In genomic region chr20:61251529-61252393, GRCh38 we compare ENCODE assay signal across 9 cellular contexts. TPM values are rescaled to one million over a fixed set of nuclear protein-coding genes. Genes with fewer than 3 reads are reported as not detected.
A peak's percentile ranks its signal among the peaks of the same experiment; 100 is the strongest.
DNase-seq lines count a peak whose midpoint lies in the region; ATAC-seq, FAIRE-seq and TF ChIP-seq lines count a peak whose summit lies in the region.
"Had no signal": no experiment of that assay in that cellular context is flagged by ENCODE, and none has a peak within 500 bp of the region (broad histone marks: within the 10 kb centered on the region; RNA-seq: fewer than 3 reads in every experiment).

Gene CDH4, plus strand, starts transcription at chr20:61252261.

- H3K27ac ChIP-seq in A549 (peak within 1 kb of the TSS; percentile 71 to 95), left lung (no peak within 1 kb of the TSS)

- WGBS in A549 (ENCODE audit: missing lambda C conversion rate) = 12% methylated on average over 35 of the region's 78 CpGs

- H3K9me3 Mint-ChIP-seq in HFFc6 (no peaks in the 10 kb centered on the region), Caco-2 (ENCODE audit: unreplicated experiment) (peaks cover 2% of the 10 kb centered on the region)

- BruUV-seq in Caco-2 (replicated peaks; lab: Mats Ljungman, UMichigan) = no TSS peak

- POLR2A ChIA-PET in A549 (lab: Yijun Ruan, JAX) (interaction anchor here (1.2 to 2.4 kb wide), 2 partner anchors 66 to 133 kb away, joined by 7 to 20 read pairs; no protein-coding TSS in a partner anchor), Caco-2 (lab: Charles Lee) (no interaction called here)

- H3K27me3 ChIP-seq in left lung (peaks cover 44 to 96% of the 10 kb centered on the region in 2 donors), Caco-2 (replicated peaks; ENCODE audit: control insufficient read depth, insufficient read depth, low read length) (no peaks in the 10 kb centered on the region)

- H3K4me3 ChIP-seq in A549 (peak within 1 kb of the TSS; percentile 76), cardiac fibroblast (replicated peaks in 1 of 2; ENCODE audit: low read depth in 2 of 2, low read length in 2 of 2) (peak within 1 kb of the TSS; percentile 13 to 51), left lung (peak within 1 kb of the TSS; percentile 11 to 13), Caco-2 (ENCODE audit: low read depth, low read length) (no peak within 1 kb of the TSS)

- TF ChIP-seq CTCF in A549 (IDR thresholded peaks at IDR 0.05) (no peak), HFFc6 (IDR thresholded peaks at IDR 0.05) (no peak), cardiac fibroblast (IDR thresholded peaks at IDR 0.05; ENCODE audit: low read depth, low read length) (no peak), left lung (IDR thresholded peaks at IDR 0.05) (no peak), Caco-2 (IDR thresholded peaks at IDR 0.05; ENCODE audit: insufficient read depth in 1 of 2, low read depth in 1 of 2, low read length in 1 of 2, severe bottlenecking in 1 of 2, unreplicated experiment in 1 of 2) (no peak)

- H3K36me3 Mint-ChIP-seq in HFFc6 (ENCODE audit: low read depth) (peaks cover 4% of the 10 kb centered on the region), Caco-2 (ENCODE audit: insufficient read depth, unreplicated experiment) (peaks cover 5% of the 10 kb centered on the region)

- H3K4me1 Mint-ChIP-seq in HFFc6 (ENCODE audit: low read depth) (peaks cover 22% of the 10 kb centered on the region), Caco-2 (ENCODE audit: low read depth, unreplicated experiment) (no peaks in the 10 kb centered on the region)

- H3K4me2 ChIP-seq in A549 = peak within 1 kb of the TSS; percentile 76

- TF ChIP-seq POLR2A in A549 (IDR thresholded peaks at IDR 0.05; ENCODE audit: low read length) = peak; percentile 74

- peak; percentile 41 to 45 for DNase-seq in A549 (ENCODE audit: low read depth in 1 of 2, low spot score in 1 of 2)
- DNase-seq in HFFc6 = no peak
- no peak for DNase-seq in cardiac fibroblast (ENCODE audit: low read depth in 2 of 2)
- no peak for DNase-seq in left lung
- no peak for DNase-seq in COR-L47 (lab: John Stamatoyannopoulos, UW)
- DNase-seq in Kasumi-1 (lab: John Stamatoyannopoulos, UW) = no peak
- no peak for DNase-seq in Caco-2
- DNase-seq: KG1 had no signal

- ATAC-seq in A549 (peak; percentile 73 to 76), left lung (peak; percentile 74), HG03520 (IDR thresholded peaks at IDR 0.05; ENCODE audit: unreplicated experiment) (no peak)

- H3K36me3 ChIP-seq in left lung (no peaks in the 10 kb centered on the region), Caco-2 (ENCODE audit: control insufficient read depth, insufficient read depth, low read length) (no peaks in the 10 kb centered on the region)

- TF ChIP-seq RAD21 in A549 (conservative IDR thresholded peaks at IDR 0.05 in 1 of 2, IDR thresholded peaks at IDR 0.05 in 1 of 2) = no peak

- no peaks in the 10 kb centered on the region for H3K9me3 ChIP-seq in A549
- no peaks in the 10 kb centered on the region for H3K9me3 ChIP-seq in left lung
- peaks cover 4% of the 10 kb centered on the region; the same call in 1 of the 2 replicates for H3K9me3 ChIP-seq in Caco-2

- H3K4me3 Mint-ChIP-seq in HFFc6 (peak within 1 kb of the TSS; percentile 76), Caco-2 (ENCODE audit: unreplicated experiment) (no peak within 1 kb of the TSS)

- peaks cover 27% of the 10 kb centered on the region for H3K27me3 Mint-ChIP-seq in HFFc6 (ENCODE audit: insufficient read depth)
- peaks cover 12% of the 10 kb centered on the region for H3K27me3 Mint-ChIP-seq in Caco-2 (ENCODE audit: insufficient read depth, unreplicated experiment)

- H3K27ac Mint-ChIP-seq in HFFc6 = no peak within 1 kb of the TSS
- H3K27ac Mint-ChIP-seq in Caco-2 (ENCODE audit: unreplicated experiment) = no peak within 1 kb of the TSS

- H3K4me1 ChIP-seq in A549 = peaks cover 14% of the 10 kb centered on the region; the same call in 2 of the 3 replicates
- H3K4me1 ChIP-seq in left lung = peaks cover 0 to 16% of the 10 kb centered on the region in 2 donors
- H3K4me1 ChIP-seq in Caco-2 = no peaks in the 10 kb centered on the region

- FAIRE-seq in A549 (lab: Jason Lieb, UNC) = no peak

- CTCF ChIA-PET in A549 (lab: Yijun Ruan, JAX) = interaction anchor here (0.9 to 4.5 kb wide), 7 partner anchors 10 to 249 kb away, joined by 3 to 32 read pairs (median 11); no protein-coding TSS in a partner anchor
- CTCF ChIA-PET in Caco-2 (lab: Charles Lee) = no interaction called here

- intact Hi-C loops in left lung (cut with DNase I) (no loop called here), Caco-2 (cut with micrococcal nuclease; ENCODE audit: unreplicated experiment) (no loop called here)

- TF ChIP-seq EP300 in A549 (IDR thresholded peaks at IDR 0.05) = no peak

TF ChIP-seq in A549, 52 proteins besides CTCF, POLR2A, EP300 and RAD21:
- TF ChIP-seq BCL3 (IDR thresholded peaks at IDR 0.05) (peak; percentile 52; the same call in 1 of the 3 replicates), FOXS1 (CRISPR knock-in tag; IDR thresholded peaks at IDR 0.05) (no peak), TP53 (CRISPR knock-in tag; IDR thresholded peaks at IDR 0.05) (no peak), JUN (IDR thresholded peaks at IDR 0.05) (peak in 1 of 2 experiments; percentile 30; a peak in 1 of 5 replicates)

RNA-seq across cellular contexts. Expression of gene CDH4, which starts in this region (rescaled TPM):
- 3.4 and 3.6 TPM in 2 replicates for polyA plus RNA-seq in A549 (2011; rRNA removed)
- 5.6 and 7.7 TPM in 2 replicates for polyA plus RNA-seq in A549 (2012; cell fraction: cytosol; rRNA removed)
- polyA plus RNA-seq in A549 (2012; cell fraction: nucleus; rRNA removed) = 16.8 and 23.8 TPM in 2 replicates
- 9.7 to 10.6 TPM (median 10.3 TPM) in 3 replicates for polyA plus RNA-seq in A549 (2017; fragmentation: RNase III; extraction: RNeasy Plus Mini Kit Qiagen cat#74134 plus additional on column Dnase treatment)
- polyA minus RNA-seq in A549 (2011; rRNA and poly(A)+ RNA removed) = 10.5 and 12.5 TPM in 2 replicates
- total RNA-seq in HFFc6 (2021; fragmentation: NEBNext Ultra II Directional; extraction: Animal tissue kit (Norgen Biotek cat#: 25700)) = 10 to 100 TPM in 4 of 6 experiments, 1 to 10 TPM in 2; 5.8 to 12.8 (median 10.9) TPM
- total RNA-seq in left lung = under 1 TPM; 0.24 to 0.93 TPM
- total RNA-seq in Caco-2 (2022) = not detected in 2 replicates

Comparison
In these comparisons a context has a peak if more than half of its experiments do, and no peak if none do; other contexts are left out.
1. Peak in ATAC-seq and H3K4me3 ChIP-seq in left lung; RNA of the gene not detected or under 1 TPM.
2. DNase-seq: peak in A549 (2 of 2); none in HFFc6 (single experiment), cardiac fibroblast (0 of 2), left lung (0 of 2), COR-L47 (single experiment), Kasumi-1 (0 of 2) and Caco-2 (0 of 2).
3. H3K27ac ChIP-seq: peak in A549 (2 of 2); none in left lung (0 of 2).